ENCODE assay signal across 22 cellular contexts in genomic region chr10:97183314-97183713, GRCh38. TPM values are rescaled to one million over a fixed set of nuclear protein-coding genes. Genes with fewer than 3 reads are reported as not detected.
DNase-seq lines count a peak whose midpoint lies in the region; ATAC-seq, FAIRE-seq and TF ChIP-seq lines count a peak whose summit lies in the region.
"Had no signal": no experiment of that assay in that cellular context is flagged by ENCODE, and none has a peak within 500 bp of the region (broad histone marks: within the 10 kb centered on the region; RNA-seq: fewer than 3 reads in every experiment).

No MANE protein-coding gene starts in this region.

- H3K9me3 ChIP-seq in A549: no peaks in the 10 kb centered on the region
- no peaks in the 10 kb centered on the region for H3K9me3 ChIP-seq in BE2C
- no peaks in the 10 kb centered on the region for H3K9me3 ChIP-seq in CD4-positive, alpha-beta T cell (ENCODE audit: control insufficient read depth, low read length)

- no peaks in the 10 kb centered on the region for H3K27me3 ChIP-seq in KMS-11 (ENCODE audit: insufficient read depth, low read depth)
- peaks cover 9% of the 10 kb centered on the region for H3K27me3 ChIP-seq in BE2C
- H3K27me3 ChIP-seq in CD4-positive, alpha-beta T cell (ENCODE audit: control insufficient read depth, insufficient read depth, low read length): peaks cover 69% of the 10 kb centered on the region

- no peak for TF ChIP-seq POLR2A in A549 (IDR thresholded peaks at IDR 0.05; ENCODE audit: low read length)

- H3K4me3 ChIP-seq in A549 (no peak overlapping the region), KMS-11 (IDR thresholded peaks at IDR 0.05; ENCODE audit: insufficient read depth, low read depth, low read length) (no peak overlapping the region), BE2C (ENCODE audit: low read depth, low read length) (no peak overlapping the region)

- H3K4me3 Mint-ChIP-seq in brain: peak overlapping the region; percentile 80 to 90 (median 87)
- peak overlapping the region; percentile 28 for H3K4me3 Mint-ChIP-seq in neural crest cell
- H3K4me3 Mint-ChIP-seq in stimulated activated naive CD8-positive, alpha-beta T cell treated with anti-CD3 and anti-CD28 coated beads, Interleukin-15, amount 100 ng/mL, for 72 hours: no peak overlapping the region
- H3K4me3 Mint-ChIP-seq in CD4-positive, alpha-beta T cell: no peak overlapping the region
- H3K4me3 Mint-ChIP-seq: CD8-positive, alpha-beta T cell had no signal

- no peak overlapping the region for H3K27ac ChIP-seq in A549
- no peak overlapping the region for H3K27ac ChIP-seq in KMS-11
- no peak overlapping the region for H3K27ac ChIP-seq in CD4-positive, alpha-beta T cell (ENCODE audit: low read depth, low read length)
- H3K27ac ChIP-seq: C4-2B had no signal

- H3K4me2 ChIP-seq in A549 (no peak overlapping the region), KMS-11 (peak overlapping the region; percentile 55; the same call in 1 of the 2 replicates)

- no peak overlapping the region for H2AFZ ChIP-seq in KMS-11 (ENCODE audit: low read depth)

- DNase-seq in A549 (ENCODE audit: low read depth in 1 of 2, low spot score in 1 of 2) (no peak), neural crest cell (ENCODE audit: low read depth, low spot score) (no peak), anterior cingulate cortex (lab: John Stamatoyannopoulos, UW) (no peak), BE2C (no peak)
- DNase-seq in stimulated activated naive CD8-positive, alpha-beta T cell treated with anti-CD3 and anti-CD28 coated beads, Interleukin-15, amount 100 ng/mL, for 72 hours: no peak
- no peak for DNase-seq in CD4-positive, alpha-beta T cell
- DNase-seq: 8988T; ACHN; CD8-positive, alpha-beta T cell; COR-L47; DMS153; DMS79 treated with DMSO at 0.1 percent for 48 hours; EL; GOT3; H9 had no signal

- TF ChIP-seq RAD21 in A549 (conservative IDR thresholded peaks at IDR 0.05 in 1 of 2, IDR thresholded peaks at IDR 0.05 in 1 of 2): no peak

- intact Hi-C loops in CD4-positive, alpha-beta T cell (cut with DNase I, micrococcal nuclease): no loop called here

- H3K9me3 Mint-ChIP-seq in brain: peaks cover 0 to 12% (median 0%) of the 10 kb centered on the region in 5 experiments
- H3K9me3 Mint-ChIP-seq in neural crest cell: no peaks in the 10 kb centered on the region
- no peaks in the 10 kb centered on the region for H3K9me3 Mint-ChIP-seq in stimulated activated naive CD8-positive, alpha-beta T cell treated with anti-CD3 and anti-CD28 coated beads, Interleukin-15, amount 100 ng/mL, for 72 hours
- H3K9me3 Mint-ChIP-seq in CD4-positive, alpha-beta T cell: no peaks in the 10 kb centered on the region
- H3K9me3 Mint-ChIP-seq: CD8-positive, alpha-beta T cell; H9 had no signal

- peak overlapping the region in 4 of 5 experiments; percentile 40 to 96 (median 83) for H3K27ac Mint-ChIP-seq in brain
- no peak overlapping the region for H3K27ac Mint-ChIP-seq in neural crest cell (ENCODE audit: unreplicated experiment)
- H3K27ac Mint-ChIP-seq in stimulated activated naive CD8-positive, alpha-beta T cell treated with anti-CD3 and anti-CD28 coated beads, Interleukin-15, amount 100 ng/mL, for 72 hours: no peak overlapping the region
- H3K27ac Mint-ChIP-seq in CD4-positive, alpha-beta T cell: no peak overlapping the region
- H3K27ac Mint-ChIP-seq: CD8-positive, alpha-beta T cell; H9 had no signal

- no peak overlapping the region; the same call in 1 of the 2 replicates for H3K9ac ChIP-seq in KMS-11

- peaks cover 9% of the 10 kb centered on the region; the same call in 1 of the 2 replicates for H3K79me2 ChIP-seq in KMS-11 (ENCODE audit: insufficient read depth, low read depth)

- no peaks in the 10 kb centered on the region for H4K20me1 ChIP-seq in KMS-11 (ENCODE audit: insufficient read depth)

- 93% methylated on average over 3 of the region's 3 CpGs for WGBS in A549 (ENCODE audit: missing lambda C conversion rate)

- ATAC-seq in A549: no peak
- ATAC-seq in stimulated activated naive CD8-positive, alpha-beta T cell treated with anti-CD3 and anti-CD28 coated beads, Interleukin-15, amount 100 ng/mL, for 72 hours: no peak
- ATAC-seq in CD4-positive, alpha-beta T cell (ENCODE audit: poor library complexity): no peak
- ATAC-seq: CD8-positive, alpha-beta T cell had no signal

- H3K27me3 Mint-ChIP-seq in brain (peaks cover 54% of the 10 kb centered on the region), neural crest cell (ENCODE audit: low read depth) (peaks cover 83% of the 10 kb centered on the region)
- H3K27me3 Mint-ChIP-seq in stimulated activated naive CD8-positive, alpha-beta T cell treated with anti-CD3 and anti-CD28 coated beads, Interleukin-15, amount 100 ng/mL, for 72 hours: no peaks in the 10 kb centered on the region
- peaks cover 66% of the 10 kb centered on the region for H3K27me3 Mint-ChIP-seq in CD4-positive, alpha-beta T cell

- POLR2A ChIA-PET in A549 (lab: Yijun Ruan, JAX): no interaction called here
- POLR2A ChIA-PET in CD4-positive, alpha-beta T cell (lab: Charles Lee): no interaction called here

- no peak for TF ChIP-seq CTCF in A549 (IDR thresholded peaks at IDR 0.05)
- no peak for TF ChIP-seq CTCF in KMS-11 (conservative IDR thresholded peaks at IDR 0.05; ENCODE audit: low read depth, low read length)
- TF ChIP-seq CTCF in brain (conservative IDR thresholded peaks at IDR 0.05): no peak
- TF ChIP-seq CTCF in neural crest cell (conservative IDR thresholded peaks at IDR 0.05): no peak
- TF ChIP-seq CTCF in BE2C (IDR thresholded peaks at IDR 0.05; ENCODE audit: low read depth, low read length): no peak
- TF ChIP-seq CTCF in CD4-positive, alpha-beta T cell (IDR thresholded peaks at IDR 0.05): no peak

- H3K4me1 ChIP-seq in A549 (peaks cover 4% of the 10 kb centered on the region; the same call in 1 of the 3 replicates), KMS-11 (ENCODE audit: low read depth, poor library complexity, severe bottlenecking) (peaks cover 16% of the 10 kb centered on the region), BE2C (peaks cover 7% of the 10 kb centered on the region)

- H3K36me3 ChIP-seq in KMS-11 (ENCODE audit: insufficient read depth) (no peaks in the 10 kb centered on the region), BE2C (no peaks in the 10 kb centered on the region)

- CTCF ChIA-PET in A549 (lab: Yijun Ruan, JAX): interaction anchor here (0.7 to 9.3 kb wide), 7 partner anchors 9 to 146 kb away, joined by 3 to 96 read pairs (median 4); no protein-coding TSS in a partner anchor
- CTCF ChIA-PET in CD4-positive, alpha-beta T cell (lab: Charles Lee): interaction anchor here (1.2 kb wide), 2 partner anchors 13 to 27 kb away, joined by 3 read pairs; no protein-coding TSS in a partner anchor

- H3K36me3 Mint-ChIP-seq in brain: no peaks in the 10 kb centered on the region
- no peaks in the 10 kb centered on the region for H3K36me3 Mint-ChIP-seq in neural crest cell (ENCODE audit: low read depth)
- H3K36me3 Mint-ChIP-seq in CD4-positive, alpha-beta T cell (ENCODE audit: low read depth): no peaks in the 10 kb centered on the region
- H3K36me3 Mint-ChIP-seq: CD8-positive, alpha-beta T cell had no signal

- TF ChIP-seq EP300 in A549 (IDR thresholded peaks at IDR 0.05): no peak

- H3K4me1 Mint-ChIP-seq in brain: peaks cover 63% of the 10 kb centered on the region
- peaks cover 33% of the 10 kb centered on the region for H3K4me1 Mint-ChIP-seq in neural crest cell
- peaks cover 17% of the 10 kb centered on the region for H3K4me1 Mint-ChIP-seq in stimulated activated naive CD8-positive, alpha-beta T cell treated with anti-CD3 and anti-CD28 coated beads, Interleukin-15, amount 100 ng/mL, for 72 hours
- peaks cover 5% of the 10 kb centered on the region for H3K4me1 Mint-ChIP-seq in CD4-positive, alpha-beta T cell (ENCODE audit: low read depth)

- no peak for FAIRE-seq in A549 (lab: Jason Lieb, UNC)
- FAIRE-seq: D721Med, G401.6, GM12891, HTR-8/SVneo had no signal

TF ChIP-seq in A549, 52 proteins besides CTCF, POLR2A, EP300 and RAD21:
- TF ChIP-seq CHD4 (IDR thresholded peaks at IDR 0.05; ENCODE audit: borderline replicate concordance): no peak
- TF ChIP-seq RCOR1 (IDR thresholded peaks at IDR 0.05; ENCODE audit: low read depth, low read length): no peak
- peak; percentile 8 for TF ChIP-seq ZFP36 (IDR thresholded peaks at IDR 0.05; ENCODE audit: borderline replicate concordance, partially characterized antibody)
- no peak for TF ChIP-seq NPAS2 (CRISPR knock-in tag; IDR thresholded peaks at IDR 0.05; ENCODE audit: borderline replicate concordance)
- TF ChIP-seq MAFK (IDR thresholded peaks at IDR 0.05; ENCODE audit: partially characterized antibody): no peak

RNA-seq across cellular contexts. Expression of gene SLIT1, which starts 2.4 kb away (rescaled TPM):
- polyA plus RNA-seq in A549 (2011; rRNA removed): 0.09 and 0.12 TPM in 2 replicates
- polyA plus RNA-seq in A549 (2012; cell fraction: cytosol; rRNA removed): 0.03 and 0.06 TPM in 2 replicates
- polyA plus RNA-seq in A549 (2012; cell fraction: nucleus; rRNA removed): 0.23 and 0.28 TPM in 2 replicates
- 0.03 to 0.07 TPM (median 0.05 TPM) in 3 replicates for polyA plus RNA-seq in A549 (2017; fragmentation: RNase III; extraction: RNeasy Plus Mini Kit Qiagen cat#74134 plus additional on column Dnase treatment)
- 0.34 and 0.41 TPM in 2 replicates for polyA minus RNA-seq in A549 (2011; rRNA and poly(A)+ RNA removed)
- polyA plus RNA-seq in brain (ENCODE audit: insufficient read depth, low read depth, low replicate concordance): 24.9 TPM
- 9.7 and 10.6 TPM in 2 replicates for total RNA-seq in neural crest cell
- 0.08 TPM for polyA plus RNA-seq in BE2C (2012; ENCODE audit: insufficient read depth, insufficient read length, low read depth)
- under 1 TPM; 0.30 to 0.39 TPM for total RNA-seq in CD4-positive, alpha-beta T cell

Comparison
In these comparisons a context has a peak if more than half of its experiments do, and no peak if none do; other contexts are left out.
1. H3K27ac Mint-ChIP-seq: peak in brain (4 of 5); none in neural crest cell (single experiment), stimulated activated naive CD8-positive, alpha-beta T cell treated with anti-CD3 and anti-CD28 coated beads, Interleukin-15, amount 100 ng/mL, for 72 hours (0 of 2) and CD4-positive, alpha-beta T cell (single experiment).
2. H3K4me3 Mint-ChIP-seq: peak in brain (5 of 5) and neural crest cell (single experiment); none in stimulated activated naive CD8-positive, alpha-beta T cell treated with anti-CD3 and anti-CD28 coated beads, Interleukin-15, amount 100 ng/mL, for 72 hours (0 of 2) and CD4-positive, alpha-beta T cell (single experiment).